Comparison of ENCODE assay signal across 17 cellular contexts in the genomic region with DNA sequence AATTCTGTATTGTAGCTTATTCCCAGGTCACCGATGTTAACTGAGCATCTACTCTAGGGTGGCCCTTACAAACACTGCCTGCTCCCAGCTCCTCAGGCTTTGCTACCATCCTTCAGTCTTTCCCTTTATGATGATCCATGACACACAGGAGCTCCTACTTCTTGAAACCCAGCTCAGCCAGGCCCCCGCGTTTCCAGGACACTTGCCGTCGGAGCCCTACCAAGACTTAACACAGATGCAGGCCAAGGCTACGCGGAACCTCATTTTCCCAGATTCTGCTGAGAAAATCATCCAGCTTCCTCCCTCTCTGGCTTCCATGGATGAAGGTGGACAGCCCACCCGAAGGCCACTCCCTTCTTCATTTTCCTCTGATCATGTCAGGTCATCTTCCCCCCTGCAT. TPM values are rescaled to one million over a fixed set of nuclear protein-coding genes. Genes with fewer than 3 reads are reported as not detected.
DNase-seq lines count a peak whose midpoint lies in the region; ATAC-seq and TF ChIP-seq lines count a peak whose summit lies in the region.
"Had no signal": no experiment of that assay in that cellular context is flagged by ENCODE, and none has a peak within 500 bp of the region (broad histone marks: within the 10 kb centered on the region; RNA-seq: fewer than 3 reads in every experiment).

No MANE protein-coding gene starts in this region.

- H3K4me3 Mint-ChIP-seq in activated CD4-positive, alpha-beta T cell treated with anti-CD3 and anti-CD28 coated beads, Interleukin-2, amount 10 ng/mL, durations not matched to agents 7 days and 5 days: no peak overlapping the region
- H3K4me3 Mint-ChIP-seq in glutamatergic neuron (ENCODE audit: unreplicated experiment): peak overlapping the region; percentile 63
- H3K4me3 Mint-ChIP-seq: CD4-positive, alpha-beta memory T cell had no signal

- TF ChIP-seq CTCF in right atrium auricular region (IDR thresholded peaks at IDR 0.05) (no peak), glutamatergic neuron (IDR thresholded peaks at IDR 0.05; ENCODE audit: partially characterized antibody, unreplicated experiment) (no peak), lower leg skin (IDR thresholded peaks at IDR 0.05) (no peak)

- intact Hi-C loops in Right ventricle myocardium inferior (cut with DNase I): no loop called here
- intact Hi-C loops in lower leg skin (cut with DNase I; ENCODE audit: low total_unique reads): no loop called here

- no peaks in the 10 kb centered on the region for H3K27me3 ChIP-seq in right atrium auricular region

- TF ChIP-seq POLR2A in lower leg skin (IDR thresholded peaks at IDR 0.05): no peak

- H3K36me3 Mint-ChIP-seq in activated CD4-positive, alpha-beta T cell treated with anti-CD3 and anti-CD28 coated beads, Interleukin-2, amount 10 ng/mL, durations not matched to agents 7 days and 5 days (ENCODE audit: low read depth): peaks cover 75% of the 10 kb centered on the region
- peaks cover 27% of the 10 kb centered on the region for H3K36me3 Mint-ChIP-seq in glutamatergic neuron (ENCODE audit: unreplicated experiment)

- H3K4me1 Mint-ChIP-seq in activated CD4-positive, alpha-beta T cell treated with anti-CD3 and anti-CD28 coated beads, Interleukin-2, amount 10 ng/mL, durations not matched to agents 7 days and 5 days: peaks cover 55% of the 10 kb centered on the region
- H3K4me1 Mint-ChIP-seq in glutamatergic neuron (ENCODE audit: low read depth, unreplicated experiment): peaks cover 75% of the 10 kb centered on the region

- peaks cover 3% of the 10 kb centered on the region for H3K9me3 Mint-ChIP-seq in activated CD4-positive, alpha-beta T cell treated with anti-CD3 and anti-CD28 coated beads, Interleukin-2, amount 10 ng/mL, durations not matched to agents 7 days and 5 days
- H3K9me3 Mint-ChIP-seq in glutamatergic neuron (ENCODE audit: unreplicated experiment): peaks cover 53% of the 10 kb centered on the region
- H3K9me3 Mint-ChIP-seq: CD4-positive, alpha-beta memory T cell had no signal

- ATAC-seq in Right ventricle myocardium inferior: no peak

- peaks cover 33% of the 10 kb centered on the region for H3K36me3 ChIP-seq in right atrium auricular region

- 94 to 95% methylated on average over 8 of the region's 8 CpGs for WGBS in lower leg skin, 2 donors

- CTCF ChIA-PET in activated CD4-positive, alpha-beta T cell treated with anti-CD3 and anti-CD28 coated beads, Interleukin-2, amount 10 ng/mL, durations not matched to agents 7 days and 5 days (lab: Charles Lee): interaction anchor here (1.1 to 3.3 kb wide), 4 partner anchors 9 to 21 kb away, joined by 3 to 15 read pairs (median 9); no protein-coding TSS in a partner anchor

- no peak overlapping the region for H3K4me3 ChIP-seq in right atrium auricular region
- no peak overlapping the region for H3K4me3 ChIP-seq in lower leg skin (ENCODE audit: low read depth, poor library complexity, severe bottlenecking)
- H3K4me3 ChIP-seq: GM23248 had no signal

- no peaks in the 10 kb centered on the region for H3K27me3 Mint-ChIP-seq in activated CD4-positive, alpha-beta T cell treated with anti-CD3 and anti-CD28 coated beads, Interleukin-2, amount 10 ng/mL, durations not matched to agents 7 days and 5 days
- H3K27me3 Mint-ChIP-seq in glutamatergic neuron (ENCODE audit: unreplicated experiment): peaks cover 41% of the 10 kb centered on the region
- H3K27me3 Mint-ChIP-seq: CD4-positive, alpha-beta memory T cell had no signal

- H3K9me3 ChIP-seq in right atrium auricular region: no peaks in the 10 kb centered on the region

- H3K27ac Mint-ChIP-seq in activated CD4-positive, alpha-beta T cell treated with anti-CD3 and anti-CD28 coated beads, Interleukin-2, amount 10 ng/mL, durations not matched to agents 7 days and 5 days: peak overlapping the region; percentile 79
- H3K27ac Mint-ChIP-seq in glutamatergic neuron (ENCODE audit: unreplicated experiment): peak overlapping the region; percentile 97

- peaks cover 0 to 22% of the 10 kb centered on the region in 2 donors for H3K4me1 ChIP-seq in right atrium auricular region

- no peak for DNase-seq in activated CD4-positive, alpha-beta T cell treated with anti-CD3 and anti-CD28 coated beads, Interleukin-2, amount 10 ng/mL, durations not matched to agents 7 days and 5 days
- no peak for DNase-seq in activated CD4-positive, alpha-beta T cell treated with anti-CD3 and anti-CD28 coated beads for 1 hour
- DNase-seq in Right ventricle myocardium inferior (ENCODE audit: missing footprints) (peak; percentile 56), right atrium auricular region (ENCODE audit: low spot score) (no peak), glutamatergic neuron (no peak), lower leg skin (ENCODE audit: low spot score in 2 of 2) (no peak), kidney glomerular epithelial cell (lab: John Stamatoyannopoulos, UW) (no peak)
- DNase-seq: C1 segment of cervical spinal cord; Calu3; CD4-positive, alpha-beta memory T cell; COR-L47; DMS53; DMS79 treated with DMSO at 0.1 percent for 48 hours; GF-D8; GM23248; H7; HCEC 1CT had no signal

- no peak overlapping the region for H3K27ac ChIP-seq in right atrium auricular region
- H3K27ac ChIP-seq: GM23248 had no signal

- POLR2A ChIA-PET in activated CD4-positive, alpha-beta T cell treated with anti-CD3 and anti-CD28 coated beads, Interleukin-2, amount 10 ng/mL, durations not matched to agents 7 days and 5 days (lab: Charles Lee): no interaction called here

RNA-seq across cellular contexts. Expression of a gene that starts 18.6 kb away (rescaled TPM):
- 100 to 1,000 TPM; 130 to 142 TPM for total RNA-seq in activated CD4-positive, alpha-beta T cell treated with anti-CD3 and anti-CD28 coated beads, Interleukin-2, amount 10 ng/mL, durations not matched to agents 7 days and 5 days
- total RNA-seq in Right ventricle myocardium inferior: 41.7 TPM
- 10 to 100 TPM; 17.2 to 32.1 TPM for total RNA-seq in right atrium auricular region
- total RNA-seq in glutamatergic neuron (ENCODE audit: unreplicated experiment): 209 TPM
- 10 to 100 TPM in 1 of 4 donors, 1 to 10 TPM in 3; 5.2 to 14.5 (median 8.0) TPM for total RNA-seq in lower leg skin
- total RNA-seq: GM23248 had no signal
